ENCODE assay signal across 19 cellular contexts in genomic region chrX:100494570-100494969, GRCh38.
A peak's percentile ranks its signal among the peaks of the same experiment; 100 is the strongest.
DNase-seq lines count a peak whose midpoint lies in the region; ATAC-seq, FAIRE-seq and TF ChIP-seq lines count a peak whose summit lies in the region.
"Had no signal": no experiment of that assay in that cellular context is flagged by ENCODE, and none has a peak within 500 bp of the region (broad histone marks: within the 10 kb centered on the region; RNA-seq: fewer than 3 reads in every experiment).

No MANE protein-coding gene starts in this region.

- H3K27ac Mint-ChIP-seq in WTC11: no peak overlapping the region
- H3K27ac Mint-ChIP-seq in activated T-cell treated with anti-CD3 and anti-CD28 coated beads, Interleukin-2, amount 50 U/mL, for 72 hours: no peak overlapping the region
- H3K27ac Mint-ChIP-seq: CD4-positive, alpha-beta memory T cell had no signal

- H3K4me3 Mint-ChIP-seq in WTC11: no peak overlapping the region
- no peak overlapping the region for H3K4me3 Mint-ChIP-seq in activated T-cell treated with anti-CD3 and anti-CD28 coated beads, Interleukin-2, amount 50 U/mL, for 72 hours
- H3K4me3 Mint-ChIP-seq: CD4-positive, alpha-beta memory T cell had no signal

- H3K79me2 ChIP-seq in mesendoderm (ENCODE audit: control insufficient read depth, insufficient read depth, low read length): no peaks in the 10 kb centered on the region

- no peak overlapping the region for H3K9ac ChIP-seq in mesendoderm (ENCODE audit: low read length)

- peaks cover 23% of the 10 kb centered on the region for H3K4me1 ChIP-seq in HAP-1
- peaks cover 3% of the 10 kb centered on the region for H3K4me1 ChIP-seq in mesendoderm (ENCODE audit: control insufficient read depth, low read depth, low read length)
- H3K4me1 ChIP-seq in small intestine (ENCODE audit: control insufficient read depth in 2 of 2, insufficient read depth in 1 of 2, low read depth in 1 of 2, low read length in 1 of 2): no peaks in the 10 kb centered on the region
- H3K4me1 ChIP-seq: A549, BE2C had no signal

- POLR2A ChIA-PET in WTC11 (lab: Charles Lee): no interaction called here

- H3K79me1 ChIP-seq in mesendoderm (ENCODE audit: low read length): no peaks in the 10 kb centered on the region

- H3K4ac ChIP-seq in mesendoderm (ENCODE audit: low read depth, low read length): no peak overlapping the region

- TF ChIP-seq CTCF in WTC11 (IDR thresholded peaks at IDR 0.05): no peak

- no peak overlapping the region for H4K5ac ChIP-seq in mesendoderm (ENCODE audit: low read length)

- ATAC-seq in WTC11: peak; percentile 47
- ATAC-seq in GM19395 (IDR thresholded peaks at IDR 0.05; ENCODE audit: unreplicated experiment): no peak
- ATAC-seq in activated T-cell treated with anti-CD3 and anti-CD28 coated beads, Interleukin-2, amount 50 U/mL, for 72 hours (replicated peaks in 1 of 2): no peak
- ATAC-seq: A549 had no signal

- no peak overlapping the region for H3K18ac ChIP-seq in mesendoderm (ENCODE audit: low read length)

- DNase-seq in HAP-1 (ENCODE audit: low spot score in 2 of 2): peak; percentile 32 to 42
- DNase-seq in WTC11 (ENCODE audit: low spot score): no peak
- no peak for DNase-seq in mesendoderm
- peak; percentile 59 for DNase-seq in small intestine
- no peak for DNase-seq in NK-92 treated with Interleukin-12 subunit alpha and Interleukin-12 subunit beta, amount 100 ng/mL, for 24 hours (lab: John Stamatoyannopoulos, UW)
- no peak for DNase-seq in stimulated activated naive CD4-positive, alpha-beta T cell (lab: John Stamatoyannopoulos, UW)
- no peak for DNase-seq in activated T-cell treated with anti-CD3 and anti-CD28 coated beads, Interleukin-2, amount 50 U/mL, for 72 hours
- DNase-seq: BE2C; CD4-positive, alpha-beta memory T cell; DMS153; DMS79 treated with DMSO at 0.1 percent for 48 hours; EL had no signal

- peak overlapping the region; percentile 60 for H3K56ac ChIP-seq in mesendoderm (ENCODE audit: low read length)

- no peak overlapping the region for H4K8ac ChIP-seq in mesendoderm (ENCODE audit: low read depth, low read length)

- H3K36me3 ChIP-seq in HAP-1 (replicated peaks) (no peaks in the 10 kb centered on the region), mesendoderm (ENCODE audit: control insufficient read depth, insufficient read depth, low read length) (no peaks in the 10 kb centered on the region), small intestine (ENCODE audit: control insufficient read depth in 2 of 2, insufficient read depth in 2 of 2, low read length in 2 of 2) (no peaks in the 10 kb centered on the region)
- H3K36me3 ChIP-seq: BE2C had no signal

- no peak overlapping the region for H2BK5ac ChIP-seq in mesendoderm (ENCODE audit: low read length)

- H3K9me3 Mint-ChIP-seq in WTC11: peaks cover 25% of the 10 kb centered on the region
- peaks cover 0 to 2% of the 10 kb centered on the region in 2 donors for H3K9me3 Mint-ChIP-seq in activated T-cell treated with anti-CD3 and anti-CD28 coated beads, Interleukin-2, amount 50 U/mL, for 72 hours

- H2BK120ac ChIP-seq in mesendoderm (ENCODE audit: low read depth, low read length): no peak overlapping the region

- H2AK5ac ChIP-seq in mesendoderm (ENCODE audit: low read length): no peak overlapping the region

- H3K27me3 Mint-ChIP-seq in WTC11 (ENCODE audit: low read depth): no peaks in the 10 kb centered on the region; the same call in none of the 2 replicates
- peaks cover 25% of the 10 kb centered on the region for H3K27me3 Mint-ChIP-seq in activated T-cell treated with anti-CD3 and anti-CD28 coated beads, Interleukin-2, amount 50 U/mL, for 72 hours (ENCODE audit: low read depth)

- FAIRE-seq in small intestine (lab: Jason Lieb, UNC): no peak
- FAIRE-seq: G401.6, GM12891, H54 had no signal

- H3K9me3 ChIP-seq in HAP-1 (no peaks in the 10 kb centered on the region), small intestine (ENCODE audit: control insufficient read depth, low read depth) (no peaks in the 10 kb centered on the region)
- H3K9me3 ChIP-seq: A549, BE2C had no signal

- no peak overlapping the region for H3K4me2 ChIP-seq in mesendoderm (ENCODE audit: low read length)
- H3K4me2 ChIP-seq: A549 had no signal

- in situ Hi-C loops in HAP-1 (cut with MboI; ENCODE audit: low sequenced_read_pairs): no loop called here

- WGBS in mesendoderm (ENCODE audit: extremely low coverage, insufficient coverage, low lambda C conversion rate): no CpG with 5 or more reads among the region's 2 CpGs
- 0 to 45% (median 13%) methylated on average over 2 of the region's 2 CpGs for WGBS in small intestine, 3 donors

- peaks cover 18% of the 10 kb centered on the region for H3K4me1 Mint-ChIP-seq in WTC11
- H3K4me1 Mint-ChIP-seq in activated T-cell treated with anti-CD3 and anti-CD28 coated beads, Interleukin-2, amount 50 U/mL, for 72 hours (ENCODE audit: low read depth): no peaks in the 10 kb centered on the region
- H3K4me1 Mint-ChIP-seq: CD4-positive, alpha-beta memory T cell had no signal

- H3K27me3 ChIP-seq in HAP-1 (ENCODE audit: low read depth): no peaks in the 10 kb centered on the region; the same call in 1 of the 2 replicates
- H3K27me3 ChIP-seq in mesendoderm (ENCODE audit: insufficient read depth, low read length, poor library complexity): no peaks in the 10 kb centered on the region
- H3K27me3 ChIP-seq in small intestine (ENCODE audit: control insufficient read depth in 2 of 2, insufficient read depth in 2 of 2, low read length in 2 of 2): no peaks in the 10 kb centered on the region
- H3K27me3 ChIP-seq: BE2C had no signal

- no peak overlapping the region for H3K23ac ChIP-seq in mesendoderm (ENCODE audit: low read length)

- peaks cover 5% of the 10 kb centered on the region; the same call in 1 of the 2 replicates for H3K36me3 Mint-ChIP-seq in WTC11
- no peaks in the 10 kb centered on the region for H3K36me3 Mint-ChIP-seq in activated T-cell treated with anti-CD3 and anti-CD28 coated beads, Interleukin-2, amount 50 U/mL, for 72 hours (ENCODE audit: insufficient read depth in 2 of 2)
- H3K36me3 Mint-ChIP-seq: CD4-positive, alpha-beta memory T cell had no signal

- H3K27ac ChIP-seq in mesendoderm (ENCODE audit: low read depth, low read length) (no peak overlapping the region), small intestine (ENCODE audit: low read depth in 1 of 2, low read length in 1 of 2) (peak overlapping the region; percentile 78 to 83)
- H3K27ac ChIP-seq: A549, C4-2B, HL-60 had no signal

- CTCF ChIA-PET in WTC11 (lab: Charles Lee): interaction anchor here (1.4 kb wide), 1 partner anchor 127 kb away, joined by 5 read pairs; no protein-coding TSS in a partner anchor

- no peak overlapping the region for H3K4me3 ChIP-seq in HAP-1
- H3K4me3 ChIP-seq in mesendoderm (ENCODE audit: low read length): no peak overlapping the region
- no peak overlapping the region for H3K4me3 ChIP-seq in small intestine (ENCODE audit: low read depth in 1 of 2, low read length in 2 of 2)
- H3K4me3 ChIP-seq: A549 had no signal

- no peak overlapping the region for H2BK15ac ChIP-seq in mesendoderm (replicated peaks; ENCODE audit: low read depth)

TF ChIP-seq in WTC11, 78 proteins besides CTCF, POLR2A, EP300 and RAD21 (continues in another document):
- TF ChIP-seq IRF1 (CRISPR knock-in tag; IDR thresholded peaks at IDR 0.05) (no peak), ZNF423 (CRISPR knock-in tag; IDR thresholded peaks at IDR 0.05) (no peak), PRRX2 (CRISPR knock-in tag; IDR thresholded peaks at IDR 0.05) (no peak), GRHL2 (CRISPR knock-in tag; IDR thresholded peaks at IDR 0.05; ENCODE audit: insufficient replicate concordance, severe bottlenecking) (no peak)
- TF ChIP-seq, protein P1, sequence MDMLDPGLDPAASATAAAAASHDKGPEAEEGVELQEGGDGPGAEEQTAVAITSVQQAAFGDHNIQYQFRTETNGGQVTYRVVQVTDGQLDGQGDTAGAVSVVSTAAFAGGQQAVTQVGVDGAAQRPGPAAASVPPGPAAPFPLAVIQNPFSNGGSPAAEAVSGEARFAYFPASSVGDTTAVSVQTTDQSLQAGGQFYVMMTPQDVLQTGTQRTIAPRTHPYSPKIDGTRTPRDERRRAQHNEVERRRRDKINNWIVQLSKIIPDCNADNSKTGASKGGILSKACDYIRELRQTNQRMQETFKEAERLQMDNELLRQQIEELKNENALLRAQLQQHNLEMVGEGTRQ (CRISPR knock-in tag; IDR thresholded peaks at IDR 0.05): no peak
- TF ChIP-seq, protein P2, sequence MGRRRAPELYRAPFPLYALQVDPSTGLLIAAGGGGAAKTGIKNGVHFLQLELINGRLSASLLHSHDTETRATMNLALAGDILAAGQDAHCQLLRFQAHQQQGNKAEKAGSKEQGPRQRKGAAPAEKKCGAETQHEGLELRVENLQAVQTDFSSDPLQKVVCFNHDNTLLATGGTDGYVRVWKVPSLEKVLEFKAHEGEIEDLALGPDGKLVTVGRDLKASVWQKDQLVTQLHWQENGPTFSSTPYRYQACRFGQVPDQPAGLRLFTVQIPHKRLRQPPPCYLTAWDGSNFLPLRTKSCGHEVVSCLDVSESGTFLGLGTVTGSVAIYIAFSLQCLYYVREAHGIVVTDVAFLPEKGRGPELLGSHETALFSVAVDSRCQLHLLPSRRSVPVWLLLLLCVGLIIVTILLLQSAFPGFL (CRISPR knock-in tag; IDR thresholded peaks at IDR 0.05; ENCODE audit: borderline replicate concordance): no peak

Comparison
In these comparisons a context has a peak if more than half of its experiments do, and no peak if none do; other contexts are left out.
1. DNase-seq: peak in HAP-1 (2 of 2) and small intestine (single experiment); none in WTC11 (single experiment), mesendoderm (single experiment), NK-92 treated with Interleukin-12 subunit alpha and Interleukin-12 subunit beta, amount 100 ng/mL, for 24 hours (single experiment), stimulated activated naive CD4-positive, alpha-beta T cell (0 of 6) and activated T-cell treated with anti-CD3 and anti-CD28 coated beads, Interleukin-2, amount 50 U/mL, for 72 hours (0 of 2).